Comparison of ENCODE assay signal across 14 cellular contexts in genomic region chr10:96697026-96697425, GRCh38.
"Had no signal": no experiment of that assay in that cellular context is flagged by ENCODE, and none has a peak within 500 bp of the region (broad histone marks: within the 10 kb centered on the region; RNA-seq: fewer than 3 reads in every experiment).

No MANE protein-coding gene starts in this region.

- H3K4me3 Mint-ChIP-seq: activated naive CD8-positive, alpha-beta T cell; activated T-cell treated with anti-CD3 and anti-CD28 coated beads, Interleukin-2, amount 50 U/mL, for 4 hours; neural crest cell had no signal

- H3K4me1 Mint-ChIP-seq: neural crest cell had no signal

- H3K27ac ChIP-seq: brain microvascular endothelial cell, left ventricle myocardium inferior, sigmoid colon, stomach, thoracic aorta had no signal

- DNase-seq: activated CD4-positive, alpha-beta T cell treated with anti-CD3 and anti-CD28 coated beads, Interleukin-2, amount 50 U/mL, for 4 hours; activated CD4-positive, CD25-positive, alpha-beta regulatory T cell treated with anti-CD3 and anti-CD28 coated beads, Interleukin-2, amount 50 U/mL, for 72 hours; activated effector memory CD4-positive, alpha-beta T cell treated with anti-CD3 and anti-CD28 coated beads, Interleukin-2, amount 50 U/mL, for 16 hours; activated T-cell treated with anti-CD3 and anti-CD28 coated beads, Interleukin-2, amount 50 U/mL, for 4 hours; brain microvascular endothelial cell; kidney; left ventricle myocardium inferior; mesenchymal stem cell; sigmoid colon; stimulated activated CD4-positive, alpha-beta T cell treated with anti-CD3 and anti-CD28 coated beads, Interleukin-12 subunit alpha, Interleukin-12 subunit beta, amount 100 ng/mL, for 4 hours; stomach had no signal

- H3K36me3 ChIP-seq: brain microvascular endothelial cell, left ventricle myocardium inferior, sigmoid colon, stomach, thoracic aorta had no signal

- H3K4me3 ChIP-seq: left ventricle myocardium inferior, sigmoid colon, stomach, thoracic aorta had no signal

- ATAC-seq: activated T-cell treated with anti-CD3 and anti-CD28 coated beads, Interleukin-2, amount 50 U/mL, for 4 hours had no signal

- H3K4me1 ChIP-seq: left ventricle myocardium inferior, sigmoid colon had no signal

- H3K27me3 ChIP-seq: brain microvascular endothelial cell, sigmoid colon, stomach had no signal

- H3K27me3 Mint-ChIP-seq: activated naive CD8-positive, alpha-beta T cell had no signal

- H3K36me3 Mint-ChIP-seq: activated naive CD8-positive, alpha-beta T cell had no signal

- H3K9me3 Mint-ChIP-seq: activated T-cell treated with anti-CD3 and anti-CD28 coated beads, Interleukin-2, amount 50 U/mL, for 4 hours; neural crest cell had no signal

- H3K9me3 ChIP-seq: left ventricle myocardium inferior, sigmoid colon, stomach, thoracic aorta had no signal
